In genomic region chr18:35030234-35030989, GRCh38 we compare ENCODE assay signal across 8 cellular contexts. TPM values are rescaled to one million over a fixed set of nuclear protein-coding genes. Genes with fewer than 3 reads are reported as not detected.
A peak's percentile ranks its signal among the peaks of the same experiment; 100 is the strongest.
DNase-seq lines count a peak whose midpoint lies in the region; ATAC-seq and TF ChIP-seq lines count a peak whose summit lies in the region.

No MANE protein-coding gene starts in this region.

- H3K4me3 ChIP-seq in breast epithelium, result peak overlapping the region; percentile 24 to 32 (median 27)
- peak overlapping the region; percentile 5 to 45 (median 32) for H3K4me3 ChIP-seq in gastrocnemius medialis

- CTCF ChIA-PET in activated naive CD4-positive, alpha-beta T cell treated with anti-CD3 and anti-CD28 coated beads for 36 hours (lab: Charles Lee), result interaction anchor here (0.6 to 8.3 kb wide), 12 partner anchors 9 to 354 kb away, joined by 3 to 65 read pairs (median 4); partner anchors contain the start of gene MAPRE2

- intact Hi-C loops in activated naive CD4-positive, alpha-beta T cell treated with anti-CD3 and anti-CD28 coated beads for 36 hours (cut with micrococcal nuclease), result loop anchor here (1.0 kb wide), 1 partner anchor 170 kb away; no protein-coding TSS in a partner anchor
- intact Hi-C loops in breast epithelium (cut with DNase I; ENCODE audit: low total_unique reads), result no loop called here
- intact Hi-C loops in gastrocnemius medialis (cut with DNase I; ENCODE audit: low total_unique reads), result no loop called here

- TF ChIP-seq POLR2A in breast epithelium (IDR thresholded peaks at IDR 0.05), result no peak
- no peak for TF ChIP-seq POLR2A in gastrocnemius medialis (IDR thresholded peaks at IDR 0.05)

- TF ChIP-seq CTCF in breast epithelium (IDR thresholded peaks at IDR 0.05) (no peak), gastrocnemius medialis (IDR thresholded peaks at IDR 0.05 in 4 of 5, conservative IDR thresholded peaks at IDR 0.05 in 1 of 5) (no peak)

- H3K9me3 Mint-ChIP-seq in activated naive CD4-positive, alpha-beta T cell treated with anti-CD3 and anti-CD28 coated beads for 36 hours, result no peaks in the 10 kb centered on the region

- H3K36me3 ChIP-seq in breast epithelium (no peaks in the 10 kb centered on the region), gastrocnemius medialis (no peaks in the 10 kb centered on the region)

- H3K27me3 ChIP-seq in breast epithelium (no peaks in the 10 kb centered on the region), gastrocnemius medialis (no peaks in the 10 kb centered on the region)

- H3K36me3 Mint-ChIP-seq in activated naive CD4-positive, alpha-beta T cell treated with anti-CD3 and anti-CD28 coated beads for 36 hours (ENCODE audit: low read depth), result no peaks in the 10 kb centered on the region

- no peaks in the 10 kb centered on the region for H3K4me1 ChIP-seq in breast epithelium
- peaks cover 34 to 40% of the 10 kb centered on the region in 2 donors for H3K4me1 ChIP-seq in gastrocnemius medialis

- ATAC-seq in HG03342 (IDR thresholded peaks at IDR 0.05; ENCODE audit: unreplicated experiment) (peak; percentile 23), gastrocnemius medialis (no peak)

- peak overlapping the region; percentile 92 for H3K27ac Mint-ChIP-seq in activated naive CD4-positive, alpha-beta T cell treated with anti-CD3 and anti-CD28 coated beads for 36 hours

- H3K4me1 Mint-ChIP-seq in activated naive CD4-positive, alpha-beta T cell treated with anti-CD3 and anti-CD28 coated beads for 36 hours (ENCODE audit: low read depth), result peaks cover 61% of the 10 kb centered on the region

- peak overlapping the region in 1 of 2 donors; percentile 11 for H3K27ac ChIP-seq in breast epithelium
- H3K27ac ChIP-seq in gastrocnemius medialis, result peak overlapping the region; percentile 15 to 63 (median 51)

- H3K9me3 ChIP-seq in breast epithelium (no peaks in the 10 kb centered on the region), gastrocnemius medialis (no peaks in the 10 kb centered on the region)

- in situ Hi-C loops in gastrocnemius medialis (cut with MboI; ENCODE audit: low sequenced_read_pairs in 4 of 4), result no loop called here

- DNase-seq in activated naive CD4-positive, alpha-beta T cell treated with anti-CD3 and anti-CD28 coated beads for 36 hours, result peak; percentile 34
- DNase-seq in activated naive CD4-positive, alpha-beta T cell treated with Interleukin-2 at 50 U/mL for 16 hours, result no peak
- no peak for DNase-seq in breast epithelium (ENCODE audit: low spot score in 2 of 2)
- no peak for DNase-seq in gastrocnemius medialis
- no peak for DNase-seq in NCI-H128 (lab: John Stamatoyannopoulos, UW; ENCODE audit: unreplicated experiment)
- no peak for DNase-seq in NCI-H2107 (lab: John Stamatoyannopoulos, UW)
- DNase-seq in NOMO-1 (lab: John Stamatoyannopoulos, UW; ENCODE audit: unreplicated experiment in 2 of 2), result no peak

- no peaks in the 10 kb centered on the region for H3K27me3 Mint-ChIP-seq in activated naive CD4-positive, alpha-beta T cell treated with anti-CD3 and anti-CD28 coated beads for 36 hours (ENCODE audit: low read depth)

- peak overlapping the region; percentile 70 for H3K4me3 Mint-ChIP-seq in activated naive CD4-positive, alpha-beta T cell treated with anti-CD3 and anti-CD28 coated beads for 36 hours

RNA-seq across cellular contexts. Expression of gene MAPRE2, which starts 10.8 kb away (rescaled TPM):
- total RNA-seq in activated naive CD4-positive, alpha-beta T cell treated with anti-CD3 and anti-CD28 coated beads for 36 hours, result 10 to 100 TPM; 62.5 to 66.2 TPM
- total RNA-seq in breast epithelium, result 10 to 100 TPM; 17.0 to 38.8 (median 21.3) TPM
- 10 to 100 TPM; 21.3 to 46.2 (median 34.4) TPM for total RNA-seq in gastrocnemius medialis
